ENCODE assay signal across 8 cellular contexts in genomic region chr12:53791735-53792326, GRCh38.
DNase-seq lines count a peak whose midpoint lies in the region; ATAC-seq lines count a peak whose summit lies in the region.

No MANE protein-coding gene starts in this region.

- DNase-seq in CD1c-positive myeloid dendritic cell (ENCODE audit: extremely low spot score) (peak; percentile 37), HuH-7.5 (ENCODE audit: low spot score) (peak; percentile 32), left kidney (ENCODE audit: low read depth, low spot score) (peak; percentile 32)
- peak; percentile 38 for DNase-seq in activated T-cell treated with anti-CD3 and anti-CD28 coated beads, Interleukin-2, amount 50 U/mL, for 1 hour

- no peak for ATAC-seq in GM19351 (IDR thresholded peaks at IDR 0.05; ENCODE audit: unreplicated experiment)
- ATAC-seq in HG03520 (IDR thresholded peaks at IDR 0.05; ENCODE audit: unreplicated experiment), result no peak
- no peak for ATAC-seq in HG03196 (IDR thresholded peaks at IDR 0.05; ENCODE audit: unreplicated experiment)
- no peak for ATAC-seq in GM18907 (IDR thresholded peaks at IDR 0.05; ENCODE audit: unreplicated experiment)
